Comparison of ENCODE assay signal across 2 cellular contexts in the genomic region with DNA sequence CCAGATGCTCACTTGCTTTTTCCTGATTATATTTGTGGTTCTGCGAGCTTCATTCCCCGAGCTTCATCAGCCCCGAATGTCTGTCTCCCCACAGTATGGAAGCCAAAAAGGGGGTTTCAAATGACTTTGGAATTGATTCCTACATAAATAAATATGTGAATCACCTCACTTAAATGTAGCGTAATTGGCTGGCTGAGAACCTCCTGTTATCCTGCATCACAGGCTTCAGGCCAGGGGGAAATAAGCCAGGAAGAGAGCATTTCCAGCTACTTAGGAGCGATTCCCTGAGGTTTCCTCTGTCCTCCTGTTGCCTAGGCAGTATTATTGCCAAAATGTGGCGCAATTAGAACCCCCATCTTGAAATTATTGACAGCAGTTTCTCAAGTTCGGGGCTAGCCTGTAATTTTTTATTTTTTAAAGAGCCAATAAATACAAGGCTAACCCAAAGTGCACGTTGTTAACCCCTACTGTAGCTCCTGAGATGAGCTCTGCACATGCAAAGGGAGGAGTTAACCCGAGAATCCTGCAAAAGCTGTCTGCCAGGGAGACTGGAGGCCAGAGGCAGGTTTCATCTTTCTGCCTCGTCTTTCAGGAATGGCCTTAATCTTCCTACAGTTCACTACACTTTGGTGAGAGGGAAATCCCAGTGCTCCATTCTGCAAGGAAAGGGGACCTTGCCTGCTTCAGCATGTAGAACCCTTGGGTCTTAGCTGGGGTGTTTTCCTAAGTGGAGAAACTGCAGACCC.
TF ChIP-seq lines count a peak whose summit lies in the region.

No MANE protein-coding gene starts in this region.

TF ChIP-seq in endothelial cell of umbilical vein, 7 proteins besides CTCF, POLR2A, EP300 and RAD21:
- TF ChIP-seq EZH2 (IDR thresholded peaks at IDR 0.05; ENCODE audit: borderline replicate concordance, low read depth, low read length, severe bottlenecking) (no peak), MYC (IDR thresholded peaks at IDR 0.05; ENCODE audit: low read depth, low read length) (no peak), POLR2AphosphoS5 (IDR thresholded peaks at IDR 0.05; ENCODE audit: insufficient read depth, low read depth, low read length) (no peak), GATA2 (IDR thresholded peaks at IDR 0.05; ENCODE audit: insufficient read depth, insufficient read length, low read depth, low read length) (no peak), JUN (IDR thresholded peaks at IDR 0.05; ENCODE audit: borderline replicate concordance, insufficient read depth, insufficient read length, low read depth) (no peak), FOS (IDR thresholded peaks at IDR 0.05; ENCODE audit: borderline replicate concordance, insufficient read depth, low read length) (no peak), MAX (IDR thresholded peaks at IDR 0.05; ENCODE audit: insufficient read depth, insufficient read length) (no peak)
TF ChIP-seq in endothelial cell of umbilical vein: peak in this region for 0.

TF ChIP-seq in HepG2, 621 proteins besides CTCF, POLR2A, EP300 and RAD21:
- TF ChIP-seq KDM4B (CRISPR knock-in tag; IDR thresholded peaks at IDR 0.05): no peak
- TF ChIP-seq MIER3 (CRISPR knock-in tag; IDR thresholded peaks at IDR 0.05; ENCODE audit: borderline replicate concordance): no peak
